In the genomic region with DNA sequence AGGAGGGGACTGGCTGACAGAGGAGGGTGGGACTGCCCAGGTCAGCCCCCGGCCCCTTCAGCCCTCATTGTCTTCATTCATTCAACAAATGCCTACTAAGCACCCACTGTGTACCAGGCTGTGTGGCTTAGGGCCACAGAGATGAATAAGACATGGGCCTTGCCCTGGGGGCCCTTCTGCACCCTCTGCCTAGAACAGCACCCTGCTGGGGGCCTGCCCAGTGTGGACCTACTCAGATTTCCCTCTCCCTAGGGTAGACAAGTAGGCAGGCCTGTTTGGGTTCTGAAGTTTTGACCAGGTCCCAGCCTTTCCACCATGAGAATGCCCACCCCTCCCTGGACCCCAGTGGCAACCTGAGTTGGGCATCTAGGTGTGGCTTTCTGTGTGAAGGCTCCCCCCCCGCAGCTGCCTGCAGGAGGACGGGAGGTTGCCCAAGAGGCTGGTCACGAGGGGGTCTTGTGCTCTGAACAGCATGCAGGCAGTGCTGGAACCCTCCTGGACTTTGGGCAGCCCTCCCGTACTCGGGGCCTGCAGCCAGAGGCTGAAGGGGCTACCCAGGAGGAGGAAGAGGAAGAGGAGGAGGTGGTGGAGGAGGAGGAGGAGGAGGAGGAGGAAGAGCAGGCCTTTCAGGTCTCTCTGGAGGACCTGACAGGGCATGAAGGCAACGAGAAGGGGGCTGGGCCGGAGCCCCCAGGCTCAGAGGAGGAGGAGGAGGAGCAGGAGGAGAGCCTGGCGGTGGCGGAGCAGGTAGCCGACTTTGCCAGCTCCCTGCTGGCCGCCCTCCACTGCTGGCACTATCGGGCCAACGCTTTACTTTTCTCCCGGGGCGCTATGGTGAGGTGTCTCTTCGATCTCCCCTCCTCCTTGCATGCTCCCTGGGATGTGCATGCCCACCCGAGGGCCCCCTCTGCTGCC, we compare ENCODE assay signal across 1 cellular context.
TF ChIP-seq lines count a peak whose summit lies in the region.

No MANE protein-coding gene starts in this region.

TF ChIP-seq in HEK293, 187 proteins besides CTCF, POLR2A, EP300 and RAD21 (continued from another document):
- TF ChIP-seq ZNF184 (tag by site-specific recombination; IDR thresholded peaks at IDR 0.05): no peak
TF ChIP-seq in HEK293: peak in this region for 1.
